Comparison of ENCODE assay signal across 9 cellular contexts in the genomic region with DNA sequence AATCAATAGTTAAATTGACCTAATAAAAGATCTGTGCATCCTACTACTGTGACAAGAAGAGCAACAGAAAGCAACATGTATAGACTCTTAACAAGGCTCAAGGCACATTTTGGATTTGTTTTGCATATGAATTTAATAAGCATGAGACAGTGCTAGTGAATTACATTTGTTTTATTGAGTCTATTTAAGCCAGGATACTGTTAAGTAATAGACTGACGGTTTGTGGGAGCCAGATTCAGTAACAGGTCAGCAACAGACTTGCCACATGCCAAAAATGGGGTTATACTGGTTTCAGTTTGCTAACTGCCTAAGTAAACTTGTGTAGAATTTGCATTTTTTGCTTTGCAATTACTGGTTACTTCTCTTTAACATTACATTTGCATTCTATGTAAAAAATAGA. TPM values are rescaled to one million over a fixed set of nuclear protein-coding genes. Genes with fewer than 3 reads are reported as not detected.
DNase-seq lines count a peak whose midpoint lies in the region; ATAC-seq and TF ChIP-seq lines count a peak whose summit lies in the region.
"Had no signal": no experiment of that assay in that cellular context is flagged by ENCODE, and none has a peak within 500 bp of the region (broad histone marks: within the 10 kb centered on the region; RNA-seq: fewer than 3 reads in every experiment).

No MANE protein-coding gene starts in this region.

- no peak overlapping the region for H3K9ac ChIP-seq in mesendoderm (ENCODE audit: low read length)
- no peak overlapping the region for H3K9ac ChIP-seq in neuronal stem cell (ENCODE audit: low read depth, low read length, poor library complexity)

- H3K4me2 ChIP-seq in mesendoderm (ENCODE audit: low read length) (no peak overlapping the region), neuronal stem cell (ENCODE audit: insufficient read depth, low read length, poor library complexity, severe bottlenecking) (no peak overlapping the region)

- no peak for TF ChIP-seq POLR2A in Peyer's patch (IDR thresholded peaks at IDR 0.05)

- H3K4me3 ChIP-seq in coronary artery, result peak overlapping the region; percentile 22
- no peak overlapping the region for H3K4me3 ChIP-seq in tibial artery
- no peak overlapping the region for H3K4me3 ChIP-seq in mesendoderm (ENCODE audit: low read length)
- H3K4me3 ChIP-seq in neuronal stem cell (ENCODE audit: low read length in 2 of 2), result no peak overlapping the region
- H3K4me3 ChIP-seq in Peyer's patch, result no peak overlapping the region

- H3K18ac ChIP-seq in mesendoderm (ENCODE audit: low read length) (no peak overlapping the region), neuronal stem cell (ENCODE audit: low read length) (no peak overlapping the region)

- ATAC-seq in Right ventricle myocardium inferior (peak; percentile 43), HG03457 (IDR thresholded peaks at IDR 0.05; ENCODE audit: unreplicated experiment) (peak; percentile 50)

- no peaks in the 10 kb centered on the region for H3K9me3 ChIP-seq in tibial artery
- H3K9me3 ChIP-seq in neuronal stem cell (replicated peaks in 1 of 2; ENCODE audit: control insufficient read depth in 2 of 2, insufficient read depth in 1 of 2, low read depth in 1 of 2, low read length in 2 of 2), result peaks cover 0 to 14% of the 10 kb centered on the region in 2 donors
- H3K9me3 ChIP-seq in Peyer's patch, result no peaks in the 10 kb centered on the region

- H2BK5ac ChIP-seq in mesendoderm (ENCODE audit: low read length), result no peak overlapping the region
- no peak overlapping the region for H2BK5ac ChIP-seq in neuronal stem cell (ENCODE audit: low read length)

- H2AFZ ChIP-seq in neuronal stem cell (ENCODE audit: low read length), result no peak overlapping the region

- peaks cover 0 to 17% (median 0%) of the 10 kb centered on the region in 3 donors for H3K36me3 ChIP-seq in tibial artery
- H3K36me3 ChIP-seq in mesendoderm (ENCODE audit: control insufficient read depth, insufficient read depth, low read length), result no peaks in the 10 kb centered on the region
- H3K36me3 ChIP-seq in neuronal stem cell (replicated peaks in 1 of 2; ENCODE audit: control insufficient read depth in 2 of 2, insufficient read depth in 2 of 2, low read length in 2 of 2), result no peaks in the 10 kb centered on the region
- H3K36me3 ChIP-seq in Peyer's patch, result peaks cover 0 to 7% (median 0%) of the 10 kb centered on the region in 3 donors

- intact Hi-C loops in Right ventricle myocardium inferior (cut with DNase I) (no loop called here), cardiac septum (cut with DNase I) (no loop called here), tibial artery (cut with DNase I; ENCODE audit: low total_unique reads) (no loop called here)

- H2BK15ac ChIP-seq in mesendoderm (replicated peaks; ENCODE audit: low read depth) (no peak overlapping the region), neuronal stem cell (ENCODE audit: low read length) (no peak overlapping the region)

- H4K5ac ChIP-seq in mesendoderm (ENCODE audit: low read length), result no peak overlapping the region

- H4K8ac ChIP-seq in mesendoderm (ENCODE audit: low read depth, low read length), result no peak overlapping the region
- H4K8ac ChIP-seq in neuronal stem cell (ENCODE audit: low read depth, low read length), result no peak overlapping the region

- no peak overlapping the region for H2BK12ac ChIP-seq in neuronal stem cell (ENCODE audit: low read length)

- DNase-seq in Right ventricle myocardium inferior (ENCODE audit: missing footprints) (no peak), cardiac septum (ENCODE audit: low spot score) (no peak), coronary artery (ENCODE audit: low spot score) (no peak), tibial artery (no peak), mesendoderm (no peak), neuronal stem cell (ENCODE audit: low spot score) (no peak), Peyer's patch (no peak)

- TF ChIP-seq CTCF in coronary artery (IDR thresholded peaks at IDR 0.05), result no peak
- TF ChIP-seq CTCF in tibial artery (IDR thresholded peaks at IDR 0.05), result no peak
- no peak for TF ChIP-seq CTCF in Peyer's patch (IDR thresholded peaks at IDR 0.05)

- H3K4ac ChIP-seq in mesendoderm (ENCODE audit: low read depth, low read length) (no peak overlapping the region), neuronal stem cell (ENCODE audit: low read length) (no peak overlapping the region)

- no CpG with 5 or more reads among the region's 1 CpG for WGBS in mesendoderm (ENCODE audit: extremely low coverage, insufficient coverage, low lambda C conversion rate)
- WGBS in neuronal stem cell (ENCODE audit: extremely low coverage in 2 of 2, insufficient read length in 2 of 2, insufficient replicate concordance in 1 of 2), 2 donors, result no CpG with 5 or more reads among the region's 1 CpG

- H3K23ac ChIP-seq in mesendoderm (ENCODE audit: low read length) (no peak overlapping the region), neuronal stem cell (ENCODE audit: low read depth, low read length, poor library complexity) (no peak overlapping the region)

- no peak overlapping the region for H2AK5ac ChIP-seq in mesendoderm (ENCODE audit: low read length)
- no peak overlapping the region for H2AK5ac ChIP-seq in neuronal stem cell (ENCODE audit: low read depth, low read length)

- H3K56ac ChIP-seq in mesendoderm (ENCODE audit: low read length), result no peak overlapping the region

- H2BK120ac ChIP-seq in mesendoderm (ENCODE audit: low read depth, low read length) (no peak overlapping the region), neuronal stem cell (ENCODE audit: low read depth, low read length) (no peak overlapping the region)

- H3K27me3 ChIP-seq in tibial artery (no peaks in the 10 kb centered on the region), mesendoderm (ENCODE audit: insufficient read depth, low read length, poor library complexity) (no peaks in the 10 kb centered on the region), neuronal stem cell (ENCODE audit: control insufficient read depth in 3 of 3, insufficient read depth in 3 of 3, low read depth in 1 of 3, low read length in 3 of 3) (no peaks in the 10 kb centered on the region), Peyer's patch (no peaks in the 10 kb centered on the region)

- H3K14ac ChIP-seq in neuronal stem cell (ENCODE audit: low read length), result no peak overlapping the region

- H3K79me1 ChIP-seq in mesendoderm (ENCODE audit: low read length), result no peaks in the 10 kb centered on the region
- H3K79me1 ChIP-seq in neuronal stem cell (ENCODE audit: low read depth, low read length), result no peaks in the 10 kb centered on the region

- H3K4me1 ChIP-seq in tibial artery (peaks cover 0 to 100% (median 52%) of the 10 kb centered on the region in 4 donors), mesendoderm (ENCODE audit: control insufficient read depth, low read depth, low read length) (no peaks in the 10 kb centered on the region), neuronal stem cell (ENCODE audit: control insufficient read depth in 2 of 2, insufficient read depth in 1 of 2, low read depth in 1 of 2, low read length in 2 of 2) (peaks cover 0 to 11% of the 10 kb centered on the region in 2 donors), Peyer's patch (peaks cover 0 to 33% (median 4%) of the 10 kb centered on the region in 4 donors)

- no peak overlapping the region for H4K91ac ChIP-seq in neuronal stem cell (ENCODE audit: low read depth, low read length, poor library complexity)

- H3K79me2 ChIP-seq in mesendoderm (ENCODE audit: control insufficient read depth, insufficient read depth, low read length), result no peaks in the 10 kb centered on the region

- H3K27ac ChIP-seq in coronary artery, result peak overlapping the region; percentile 72 to 73
- H3K27ac ChIP-seq in tibial artery, result peak overlapping the region; percentile 71 to 75
- no peak overlapping the region for H3K27ac ChIP-seq in mesendoderm (ENCODE audit: low read depth, low read length)
- H3K27ac ChIP-seq in neuronal stem cell (replicated peaks; ENCODE audit: low read length), result no peak overlapping the region
- H3K27ac ChIP-seq in Peyer's patch, result peak overlapping the region in 2 of 4 donors; percentile 10 to 19
- H3K27ac ChIP-seq: C4-2B had no signal

RNA-seq across cellular contexts. Expression of a gene that starts 54.0 kb away (rescaled TPM):
- 180 TPM for total RNA-seq in Right ventricle myocardium inferior
- total RNA-seq in cardiac septum, result 178 TPM
- 4.1 TPM for polyA plus RNA-seq in mesendoderm (2013, experiment 1 of 2)
- polyA plus RNA-seq in mesendoderm (2013, experiment 2 of 2), result 4.2 TPM
- 5.8 TPM for polyA plus RNA-seq in neuronal stem cell (2013, experiment 1 of 2)
- polyA plus RNA-seq in neuronal stem cell (2013, experiment 2 of 2), result 6.1 TPM
- 100 to 1,000 TPM; 261 to 429 (median 389) TPM for total RNA-seq in Peyer's patch

Comparison
In these comparisons a context has a peak if more than half of its experiments do, and no peak if none do; other contexts are left out.
1. H3K27ac ChIP-seq: peak in coronary artery (2 of 2) and tibial artery (2 of 2); none in mesendoderm (single experiment) and neuronal stem cell (single experiment).